Comparison of ENCODE assay signal across 12 cellular contexts in genomic region chr3:169657351-169658124, GRCh38. TPM values are rescaled to one million over a fixed set of nuclear protein-coding genes. Genes with fewer than 3 reads are reported as not detected.
A peak's percentile ranks its signal among the peaks of the same experiment; 100 is the strongest.
DNase-seq lines count a peak whose midpoint lies in the region; ATAC-seq and TF ChIP-seq lines count a peak whose summit lies in the region.
"Had no signal": no experiment of that assay in that cellular context is flagged by ENCODE, and none has a peak within 500 bp of the region (broad histone marks: within the 10 kb centered on the region; RNA-seq: fewer than 3 reads in every experiment).

No MANE protein-coding gene starts in this region.

- DNase-seq in NCI-H82 (lab: John Stamatoyannopoulos, UW) (peak; percentile 46), NCI-H82 treated with DMSO at 0.1 percent for 48 hours (lab: John Stamatoyannopoulos, UW; ENCODE audit: unreplicated experiment) (no peak), NCI-H2081 (lab: John Stamatoyannopoulos, UW) (peak; percentile 65 to 88), endodermal cell (no peak), smooth muscle cell (lab: John Stamatoyannopoulos, UW; ENCODE audit: unreplicated experiment) (no peak), amniotic stem cell (lab: John Stamatoyannopoulos, UW) (no peak), GM03348 (ENCODE audit: low spot score) (no peak)
- DNase-seq: activated effector memory CD4-positive, alpha-beta T cell treated with Interleukin-2 at 50 U/mL for 16 hours; HFFc6; hippocampal formation; testis had no signal

- no peak overlapping the region for H3K27ac ChIP-seq in endodermal cell (ENCODE audit: low read depth, low read length)
- no peak overlapping the region for H3K27ac ChIP-seq in smooth muscle cell (ENCODE audit: low read depth)
- H3K27ac ChIP-seq: testis had no signal

- H4K20me1 ChIP-seq in smooth muscle cell (ENCODE audit: low read depth), result no peaks in the 10 kb centered on the region

- no peak overlapping the region for H3K9ac ChIP-seq in endodermal cell (ENCODE audit: extremely low read depth, low read length, poor library complexity, severe bottlenecking)
- H3K9ac ChIP-seq in smooth muscle cell (ENCODE audit: low read depth), result no peak overlapping the region

- H3K27me3 Mint-ChIP-seq in endodermal cell (ENCODE audit: insufficient read depth), result peaks cover 72% of the 10 kb centered on the region

- no peak overlapping the region for H2AFZ ChIP-seq in smooth muscle cell (ENCODE audit: low read depth)

- H3K9me3 ChIP-seq in endodermal cell (ENCODE audit: control insufficient read depth, low read length), result no peaks in the 10 kb centered on the region
- H3K9me3 ChIP-seq in smooth muscle cell (replicated peaks; ENCODE audit: low read depth), result no peaks in the 10 kb centered on the region
- H3K9me3 ChIP-seq: testis had no signal

- H3K27ac Mint-ChIP-seq in endodermal cell, result no peak overlapping the region
- H3K27ac Mint-ChIP-seq: HFFc6 had no signal

- H3K9me3 Mint-ChIP-seq in endodermal cell, result no peaks in the 10 kb centered on the region
- H3K9me3 Mint-ChIP-seq: HFFc6 had no signal

- no peaks in the 10 kb centered on the region for H3K36me3 Mint-ChIP-seq in endodermal cell (ENCODE audit: low read depth)

- TF ChIP-seq CTCF in endodermal cell (conservative IDR thresholded peaks at IDR 0.05) (no peak), smooth muscle cell (IDR thresholded peaks at IDR 0.05; ENCODE audit: borderline replicate concordance, insufficient read depth, poor library complexity, severe bottlenecking) (no peak)

- no peaks in the 10 kb centered on the region for H3K79me2 ChIP-seq in smooth muscle cell (ENCODE audit: low read depth)

- H3K4me2 ChIP-seq in smooth muscle cell, result peak overlapping the region; percentile 74

- H3F3A ChIP-seq in smooth muscle cell (ENCODE audit: low read depth), result no peaks in the 10 kb centered on the region

- H3K4me1 ChIP-seq in endodermal cell (ENCODE audit: control insufficient read depth, insufficient read depth, low read length), result peaks cover 4% of the 10 kb centered on the region
- peaks cover 27% of the 10 kb centered on the region for H3K4me1 ChIP-seq in smooth muscle cell (ENCODE audit: low read depth)

- WGBS in endodermal cell (ENCODE audit: insufficient coverage in 1 of 2, insufficient read length in 1 of 2), 2 experiments, result 0 to 17% methylated on average over 2 of the region's 2 CpGs
- 15% methylated on average over 2 of the region's 2 CpGs for WGBS in smooth muscle cell (ENCODE audit: low lambda C conversion rate)

- H3K4me3 ChIP-seq in endodermal cell (ENCODE audit: low read length) (no peak overlapping the region), smooth muscle cell (no peak overlapping the region)
- H3K4me3 ChIP-seq: testis had no signal

- ATAC-seq in GM19328 (IDR thresholded peaks at IDR 0.05; ENCODE audit: unreplicated experiment), result no peak

- peak overlapping the region; percentile 51 for H3K4me3 Mint-ChIP-seq in endodermal cell
- H3K4me3 Mint-ChIP-seq: HFFc6 had no signal

- H3K4me1 Mint-ChIP-seq in endodermal cell, result peaks cover 26% of the 10 kb centered on the region

- H3K27me3 ChIP-seq in endodermal cell (ENCODE audit: control insufficient read depth, insufficient read depth, low read length, poor library complexity, severe bottlenecking), result peaks cover 73% of the 10 kb centered on the region
- peaks cover 53% of the 10 kb centered on the region for H3K27me3 ChIP-seq in smooth muscle cell (ENCODE audit: low read depth)

- H3K36me3 ChIP-seq in endodermal cell (ENCODE audit: control insufficient read depth, insufficient read depth, low read length) (no peaks in the 10 kb centered on the region), smooth muscle cell (ENCODE audit: low read depth) (no peaks in the 10 kb centered on the region)

RNA-seq across cellular contexts. Expression of gene MECOM, which starts 6.0 kb away (rescaled TPM):
- total RNA-seq in endodermal cell (under 1 TPM; 0.15 to 0.79 TPM), smooth muscle cell (0.18 and 0.27 TPM in 2 replicates)
- 12.8 TPM for polyA plus RNA-seq in endodermal cell (2013, experiment 1 of 2)
- 12.5 TPM for polyA plus RNA-seq in endodermal cell (2013, experiment 2 of 2)
- 0.78 TPM in 1 of 2 replicates, not detected in the other for polyA plus RNA-seq in smooth muscle cell

Comparison
In these comparisons a context has a peak if more than half of its experiments do, and no peak if none do; other contexts are left out.
1. DNase-seq: peak in NCI-H82 (single experiment) and NCI-H2081 (2 of 2); none in NCI-H82 treated with DMSO at 0.1 percent for 48 hours (single experiment), endodermal cell (single experiment), smooth muscle cell (single experiment), amniotic stem cell (single experiment) and GM03348 (single experiment).